ENCODE assay signal across 2 cellular contexts in the genomic region with DNA sequence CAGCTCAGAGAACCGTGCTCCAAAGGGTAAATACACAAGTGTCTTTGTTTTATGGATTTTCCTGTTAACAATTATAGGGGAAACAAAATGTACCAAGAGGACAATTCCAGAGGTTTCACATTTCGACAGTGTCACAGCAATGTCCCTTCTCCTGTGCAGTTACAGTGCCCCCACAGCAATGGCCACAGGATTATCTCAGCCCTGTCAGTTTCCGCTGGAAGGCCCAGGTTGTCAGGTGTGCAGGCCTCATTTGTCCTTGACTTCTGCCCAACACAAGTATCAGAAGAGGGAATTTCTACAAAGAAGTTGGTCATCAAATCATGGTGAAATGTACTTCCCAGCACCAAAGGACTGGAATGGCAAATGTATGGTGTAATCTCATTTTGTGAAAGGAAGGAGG.
TF ChIP-seq lines count a peak whose summit lies in the region.

No MANE protein-coding gene starts in this region.

TF ChIP-seq in K562, 482 proteins besides CTCF, POLR2A, EP300 and RAD21:
- TF ChIP-seq BMI1 (IDR thresholded peaks at IDR 0.05; ENCODE audit: low read length) = no peak
- no peak for TF ChIP-seq SMAD2 (IDR thresholded peaks at IDR 0.05; ENCODE audit: low read depth, low read length)
- TF ChIP-seq PPARD (CRISPR knock-in tag; IDR thresholded peaks at IDR 0.05) = no peak
- no peak for TF ChIP-seq THRAP3 (IDR thresholded peaks at IDR 0.05; ENCODE audit: borderline replicate concordance)
- no peak for TF ChIP-seq ZNF77 (CRISPR knock-in tag; IDR thresholded peaks at IDR 0.05)
- TF ChIP-seq OTX1 (CRISPR knock-in tag; IDR thresholded peaks at IDR 0.05) = no peak
- TF ChIP-seq ZBTB17 (CRISPR knock-in tag; IDR thresholded peaks at IDR 0.05) = no peak
- TF ChIP-seq SRSF7 (optimal IDR thresholded peaks at IDR 0.05; ENCODE audit: low read depth, low read length) = no peak
- no peak for TF ChIP-seq CREB1 (IDR thresholded peaks at IDR 0.05)
- no peak for TF ChIP-seq CREB1 (CRISPR knock-in tag; IDR thresholded peaks at IDR 0.05)
- no peak for TF ChIP-seq ZNF3 (CRISPR knock-in tag; IDR thresholded peaks at IDR 0.05)
- TF ChIP-seq, protein P1, sequence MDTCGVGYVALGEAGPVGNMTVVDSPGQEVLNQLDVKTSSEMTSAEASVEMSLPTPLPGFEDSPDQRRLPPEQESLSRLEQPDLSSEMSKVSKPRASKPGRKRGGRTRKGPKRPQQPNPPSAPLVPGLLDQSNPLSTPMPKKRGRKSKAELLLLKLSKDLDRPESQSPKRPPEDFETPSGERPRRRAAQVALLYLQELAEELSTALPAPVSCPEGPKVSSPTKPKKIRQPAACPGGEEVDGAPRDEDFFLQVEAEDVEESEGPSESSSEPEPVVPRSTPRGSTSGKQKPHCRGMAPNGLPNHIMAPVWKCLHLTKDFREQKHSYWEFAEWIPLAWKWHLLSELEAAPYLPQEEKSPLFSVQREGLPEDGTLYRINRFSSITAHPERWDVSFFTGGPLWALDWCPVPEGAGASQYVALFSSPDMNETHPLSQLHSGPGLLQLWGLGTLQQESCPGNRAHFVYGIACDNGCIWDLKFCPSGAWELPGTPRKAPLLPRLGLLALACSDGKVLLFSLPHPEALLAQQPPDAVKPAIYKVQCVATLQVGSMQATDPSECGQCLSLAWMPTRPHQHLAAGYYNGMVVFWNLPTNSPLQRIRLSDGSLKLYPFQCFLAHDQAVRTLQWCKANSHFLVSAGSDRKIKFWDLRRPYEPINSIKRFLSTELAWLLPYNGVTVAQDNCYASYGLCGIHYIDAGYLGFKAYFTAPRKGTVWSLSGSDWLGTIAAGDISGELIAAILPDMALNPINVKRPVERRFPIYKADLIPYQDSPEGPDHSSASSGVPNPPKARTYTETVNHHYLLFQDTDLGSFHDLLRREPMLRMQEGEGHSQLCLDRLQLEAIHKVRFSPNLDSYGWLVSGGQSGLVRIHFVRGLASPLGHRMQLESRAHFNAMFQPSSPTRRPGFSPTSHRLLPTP (IDR thresholded peaks at IDR 0.05; ENCODE audit: borderline replicate concordance, extremely low read depth, insufficient read length) = no peak
- no peak for TF ChIP-seq ZFP1 (CRISPR knock-in tag; IDR thresholded peaks at IDR 0.05)
TF ChIP-seq in K562: peak in this region for 0.

TF ChIP-seq in HepG2, 621 proteins besides CTCF, POLR2A, EP300 and RAD21 (continues in another document):
- TF ChIP-seq ZNF644 (CRISPR knock-in tag; IDR thresholded peaks at IDR 0.05; ENCODE audit: low read depth) (peak; percentile 81), HOXA3 (CRISPR knock-in tag; IDR thresholded peaks at IDR 0.05) (peak; percentile 58; the same call in 1 of the 2 replicates), ZNF350 (CRISPR knock-in tag; IDR thresholded peaks at IDR 0.05; ENCODE audit: borderline replicate concordance, low read depth) (no peak), ZNF430 (CRISPR knock-in tag; IDR thresholded peaks at IDR 0.05) (peak; percentile 56; the same call in 1 of the 2 replicates), FOXO1 (CRISPR knock-in tag; IDR thresholded peaks at IDR 0.05) (peak; percentile 51; the same call in 1 of the 2 replicates), CREM (IDR thresholded peaks at IDR 0.05) (peak; percentile 13; the same call in 1 of the 2 replicates), CREM (CRISPR knock-in tag; IDR thresholded peaks at IDR 0.05) (no peak), ZMYM4 (CRISPR knock-in tag; IDR thresholded peaks at IDR 0.05) (peak; percentile 76), MEIS2 (CRISPR knock-in tag; IDR thresholded peaks at IDR 0.05) (peak; percentile 63; the same call in 1 of the 2 replicates), ZNF292 (CRISPR knock-in tag; IDR thresholded peaks at IDR 0.05; ENCODE audit: borderline replicate concordance, low read depth) (peak; percentile 91; the same call in 1 of the 2 replicates), NONO (IDR thresholded peaks at IDR 0.05) (no peak), NONO (CRISPR knock-in tag; conservative IDR thresholded peaks at IDR 0.05) (0 out of 2 replicates have a peak, but pooled peaks have one; percentile 23), ZNF124 (CRISPR knock-in tag; IDR thresholded peaks at IDR 0.05) (0 out of 2 replicates have a peak, but pooled peaks have one; percentile 35), POGZ (CRISPR knock-in tag; IDR thresholded peaks at IDR 0.05) (peak; percentile 62; the same call in 1 of the 2 replicates), PITX1 (CRISPR knock-in tag; IDR thresholded peaks at IDR 0.05) (peak; percentile 81; the same call in 1 of the 2 replicates), ZBTB21 (CRISPR knock-in tag; IDR thresholded peaks at IDR 0.05) (no peak), CREB1 (IDR thresholded peaks at IDR 0.05) (no peak), CREB1 (CRISPR knock-in tag; IDR thresholded peaks at IDR 0.05) (peak; percentile 30; the same call in 1 of the 2 replicates), ZNF510 (CRISPR knock-in tag; IDR thresholded peaks at IDR 0.05; ENCODE audit: low read depth) (no peak), GATAD1 (CRISPR knock-in tag; IDR thresholded peaks at IDR 0.05) (no peak), PHF8 (CRISPR knock-in tag; IDR thresholded peaks at IDR 0.05) (peak; percentile 32; the same call in 1 of the 2 replicates), ZNF772 (CRISPR knock-in tag; IDR thresholded peaks at IDR 0.05) (no peak), LCORL (IDR thresholded peaks at IDR 0.05) (no peak), LCORL (CRISPR knock-in tag; IDR thresholded peaks at IDR 0.05) (peak; percentile 46; the same call in 1 of the 2 replicates), HNF4G (IDR thresholded peaks at IDR 0.05; ENCODE audit: borderline replicate concordance, low read depth, low read length) (no peak), HNF4G (CRISPR knock-in tag; IDR thresholded peaks at IDR 0.05; ENCODE audit: borderline replicate concordance, low read depth) (no peak), CEBPG (CRISPR knock-in tag; IDR thresholded peaks at IDR 0.05) (peak; percentile 13; the same call in 1 of the 2 replicates), ZMYM3 (CRISPR knock-in tag; IDR thresholded peaks at IDR 0.05) (peak; percentile 63; the same call in 1 of the 2 replicates), SAP130 (CRISPR knock-in tag; IDR thresholded peaks at IDR 0.05; ENCODE audit: low read depth) (peak; percentile 73), SNRNP70 (IDR thresholded peaks at IDR 0.05; ENCODE audit: low read depth, low read length) (no peak)
- TF ChIP-seq, protein P2, sequence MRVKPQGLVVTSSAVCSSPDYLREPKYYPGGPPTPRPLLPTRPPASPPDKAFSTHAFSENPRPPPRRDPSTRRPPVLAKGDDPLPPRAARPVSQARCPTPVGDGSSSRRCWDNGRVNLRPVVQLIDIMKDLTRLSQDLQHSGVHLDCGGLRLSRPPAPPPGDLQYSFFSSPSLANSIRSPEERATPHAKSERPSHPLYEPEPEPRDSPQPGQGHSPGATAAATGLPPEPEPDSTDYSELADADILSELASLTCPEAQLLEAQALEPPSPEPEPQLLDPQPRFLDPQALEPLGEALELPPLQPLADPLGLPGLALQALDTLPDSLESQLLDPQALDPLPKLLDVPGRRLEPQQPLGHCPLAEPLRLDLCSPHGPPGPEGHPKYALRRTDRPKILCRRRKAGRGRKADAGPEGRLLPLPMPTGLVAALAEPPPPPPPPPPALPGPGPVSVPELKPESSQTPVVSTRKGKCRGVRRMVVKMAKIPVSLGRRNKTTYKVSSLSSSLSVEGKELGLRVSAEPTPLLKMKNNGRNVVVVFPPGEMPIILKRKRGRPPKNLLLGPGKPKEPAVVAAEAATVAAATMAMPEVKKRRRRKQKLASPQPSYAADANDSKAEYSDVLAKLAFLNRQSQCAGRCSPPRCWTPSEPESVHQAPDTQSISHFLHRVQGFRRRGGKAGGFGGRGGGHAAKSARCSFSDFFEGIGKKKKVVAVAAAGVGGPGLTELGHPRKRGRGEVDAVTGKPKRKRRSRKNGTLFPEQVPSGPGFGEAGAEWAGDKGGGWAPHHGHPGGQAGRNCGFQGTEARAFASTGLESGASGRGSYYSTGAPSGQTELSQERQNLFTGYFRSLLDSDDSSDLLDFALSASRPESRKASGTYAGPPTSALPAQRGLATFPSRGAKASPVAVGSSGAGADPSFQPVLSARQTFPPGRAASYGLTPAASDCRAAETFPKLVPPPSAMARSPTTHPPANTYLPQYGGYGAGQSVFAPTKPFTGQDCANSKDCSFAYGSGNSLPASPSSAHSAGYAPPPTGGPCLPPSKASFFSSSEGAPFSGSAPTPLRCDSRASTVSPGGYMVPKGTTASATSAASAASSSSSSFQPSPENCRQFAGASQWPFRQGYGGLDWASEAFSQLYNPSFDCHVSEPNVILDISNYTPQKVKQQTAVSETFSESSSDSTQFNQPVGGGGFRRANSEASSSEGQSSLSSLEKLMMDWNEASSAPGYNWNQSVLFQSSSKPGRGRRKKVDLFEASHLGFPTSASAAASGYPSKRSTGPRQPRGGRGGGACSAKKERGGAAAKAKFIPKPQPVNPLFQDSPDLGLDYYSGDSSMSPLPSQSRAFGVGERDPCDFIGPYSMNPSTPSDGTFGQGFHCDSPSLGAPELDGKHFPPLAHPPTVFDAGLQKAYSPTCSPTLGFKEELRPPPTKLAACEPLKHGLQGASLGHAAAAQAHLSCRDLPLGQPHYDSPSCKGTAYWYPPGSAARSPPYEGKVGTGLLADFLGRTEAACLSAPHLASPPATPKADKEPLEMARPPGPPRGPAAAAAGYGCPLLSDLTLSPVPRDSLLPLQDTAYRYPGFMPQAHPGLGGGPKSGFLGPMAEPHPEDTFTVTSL (CRISPR knock-in tag; IDR thresholded peaks at IDR 0.05; ENCODE audit: borderline replicate concordance) = peak; percentile 69; the same call in 1 of the 2 replicates
- TF ChIP-seq, protein P3, sequence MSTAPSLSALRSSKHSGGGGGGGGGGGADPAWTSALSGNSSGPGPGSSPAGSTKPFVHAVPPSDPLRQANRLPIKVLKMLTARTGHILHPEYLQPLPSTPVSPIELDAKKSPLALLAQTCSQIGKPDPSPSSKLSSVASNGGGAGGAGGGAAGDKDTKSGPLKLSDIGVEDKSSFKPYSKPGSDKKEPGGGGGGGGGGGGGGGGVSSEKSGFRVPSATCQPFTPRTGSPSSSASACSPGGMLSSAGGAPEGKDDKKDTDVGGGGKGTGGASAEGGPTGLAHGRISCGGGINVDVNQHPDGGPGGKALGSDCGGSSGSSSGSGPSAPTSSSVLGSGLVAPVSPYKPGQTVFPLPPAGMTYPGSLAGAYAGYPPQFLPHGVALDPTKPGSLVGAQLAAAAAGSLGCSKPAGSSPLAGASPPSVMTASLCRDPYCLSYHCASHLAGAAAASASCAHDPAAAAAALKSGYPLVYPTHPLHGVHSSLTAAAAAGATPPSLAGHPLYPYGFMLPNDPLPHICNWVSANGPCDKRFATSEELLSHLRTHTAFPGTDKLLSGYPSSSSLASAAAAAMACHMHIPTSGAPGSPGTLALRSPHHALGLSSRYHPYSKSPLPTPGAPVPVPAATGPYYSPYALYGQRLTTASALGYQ (CRISPR knock-in tag; IDR thresholded peaks at IDR 0.05) = 0 out of 2 replicates have a peak, but pooled peaks have one; percentile 22
- TF ChIP-seq, protein P4, sequence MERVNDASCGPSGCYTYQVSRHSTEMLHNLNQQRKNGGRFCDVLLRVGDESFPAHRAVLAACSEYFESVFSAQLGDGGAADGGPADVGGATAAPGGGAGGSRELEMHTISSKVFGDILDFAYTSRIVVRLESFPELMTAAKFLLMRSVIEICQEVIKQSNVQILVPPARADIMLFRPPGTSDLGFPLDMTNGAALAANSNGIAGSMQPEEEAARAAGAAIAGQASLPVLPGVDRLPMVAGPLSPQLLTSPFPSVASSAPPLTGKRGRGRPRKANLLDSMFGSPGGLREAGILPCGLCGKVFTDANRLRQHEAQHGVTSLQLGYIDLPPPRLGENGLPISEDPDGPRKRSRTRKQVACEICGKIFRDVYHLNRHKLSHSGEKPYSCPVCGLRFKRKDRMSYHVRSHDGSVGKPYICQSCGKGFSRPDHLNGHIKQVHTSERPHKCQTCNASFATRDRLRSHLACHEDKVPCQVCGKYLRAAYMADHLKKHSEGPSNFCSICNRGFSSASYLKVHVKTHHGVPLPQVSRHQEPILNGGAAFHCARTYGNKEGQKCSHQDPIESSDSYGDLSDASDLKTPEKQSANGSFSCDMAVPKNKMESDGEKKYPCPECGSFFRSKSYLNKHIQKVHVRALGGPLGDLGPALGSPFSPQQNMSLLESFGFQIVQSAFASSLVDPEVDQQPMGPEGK (CRISPR knock-in tag; IDR thresholded peaks at IDR 0.05) = peak; percentile 62
- TF ChIP-seq, protein P5, sequence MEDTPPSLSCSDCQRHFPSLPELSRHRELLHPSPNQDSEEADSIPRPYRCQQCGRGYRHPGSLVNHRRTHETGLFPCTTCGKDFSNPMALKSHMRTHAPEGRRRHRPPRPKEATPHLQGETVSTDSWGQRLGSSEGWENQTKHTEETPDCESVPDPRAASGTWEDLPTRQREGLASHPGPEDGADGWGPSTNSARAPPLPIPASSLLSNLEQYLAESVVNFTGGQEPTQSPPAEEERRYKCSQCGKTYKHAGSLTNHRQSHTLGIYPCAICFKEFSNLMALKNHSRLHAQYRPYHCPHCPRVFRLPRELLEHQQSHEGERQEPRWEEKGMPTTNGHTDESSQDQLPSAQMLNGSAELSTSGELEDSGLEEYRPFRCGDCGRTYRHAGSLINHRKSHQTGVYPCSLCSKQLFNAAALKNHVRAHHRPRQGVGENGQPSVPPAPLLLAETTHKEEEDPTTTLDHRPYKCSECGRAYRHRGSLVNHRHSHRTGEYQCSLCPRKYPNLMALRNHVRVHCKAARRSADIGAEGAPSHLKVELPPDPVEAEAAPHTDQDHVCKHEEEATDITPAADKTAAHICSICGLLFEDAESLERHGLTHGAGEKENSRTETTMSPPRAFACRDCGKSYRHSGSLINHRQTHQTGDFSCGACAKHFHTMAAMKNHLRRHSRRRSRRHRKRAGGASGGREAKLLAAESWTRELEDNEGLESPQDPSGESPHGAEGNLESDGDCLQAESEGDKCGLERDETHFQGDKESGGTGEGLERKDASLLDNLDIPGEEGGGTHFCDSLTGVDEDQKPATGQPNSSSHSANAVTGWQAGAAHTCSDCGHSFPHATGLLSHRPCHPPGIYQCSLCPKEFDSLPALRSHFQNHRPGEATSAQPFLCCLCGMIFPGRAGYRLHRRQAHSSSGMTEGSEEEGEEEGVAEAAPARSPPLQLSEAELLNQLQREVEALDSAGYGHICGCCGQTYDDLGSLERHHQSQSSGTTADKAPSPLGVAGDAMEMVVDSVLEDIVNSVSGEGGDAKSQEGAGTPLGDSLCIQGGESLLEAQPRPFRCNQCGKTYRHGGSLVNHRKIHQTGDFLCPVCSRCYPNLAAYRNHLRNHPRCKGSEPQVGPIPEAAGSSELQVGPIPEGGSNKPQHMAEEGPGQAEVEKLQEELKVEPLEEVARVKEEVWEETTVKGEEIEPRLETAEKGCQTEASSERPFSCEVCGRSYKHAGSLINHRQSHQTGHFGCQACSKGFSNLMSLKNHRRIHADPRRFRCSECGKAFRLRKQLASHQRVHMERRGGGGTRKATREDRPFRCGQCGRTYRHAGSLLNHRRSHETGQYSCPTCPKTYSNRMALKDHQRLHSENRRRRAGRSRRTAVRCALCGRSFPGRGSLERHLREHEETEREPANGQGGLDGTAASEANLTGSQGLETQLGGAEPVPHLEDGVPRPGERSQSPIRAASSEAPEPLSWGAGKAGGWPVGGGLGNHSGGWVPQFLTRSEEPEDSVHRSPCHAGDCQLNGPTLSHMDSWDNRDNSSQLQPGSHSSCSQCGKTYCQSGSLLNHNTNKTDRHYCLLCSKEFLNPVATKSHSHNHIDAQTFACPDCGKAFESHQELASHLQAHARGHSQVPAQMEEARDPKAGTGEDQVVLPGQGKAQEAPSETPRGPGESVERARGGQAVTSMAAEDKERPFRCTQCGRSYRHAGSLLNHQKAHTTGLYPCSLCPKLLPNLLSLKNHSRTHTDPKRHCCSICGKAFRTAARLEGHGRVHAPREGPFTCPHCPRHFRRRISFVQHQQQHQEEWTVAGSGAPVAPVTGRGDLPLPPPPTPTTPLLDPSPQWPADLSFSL (CRISPR knock-in tag; IDR thresholded peaks at IDR 0.05) = peak; percentile 51; the same call in 1 of the 2 replicates
- TF ChIP-seq, protein P6, sequence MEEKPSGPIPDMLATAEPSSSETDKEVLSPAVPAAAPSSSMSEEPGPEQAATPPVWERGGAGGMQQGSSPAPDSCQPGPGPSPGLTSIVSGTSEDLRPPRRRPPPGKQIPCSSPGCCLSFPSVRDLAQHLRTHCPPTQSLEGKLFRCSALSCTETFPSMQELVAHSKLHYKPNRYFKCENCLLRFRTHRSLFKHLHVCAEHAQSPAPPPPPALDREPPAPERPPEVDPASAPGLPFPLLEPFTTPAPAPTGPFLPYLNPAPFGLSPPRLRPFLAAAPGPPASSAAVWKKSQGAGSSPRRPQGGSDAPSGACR (CRISPR knock-in tag; IDR thresholded peaks at IDR 0.05) = no peak
